Comparison of ENCODE assay signal across 1 cellular context in the genomic region with DNA sequence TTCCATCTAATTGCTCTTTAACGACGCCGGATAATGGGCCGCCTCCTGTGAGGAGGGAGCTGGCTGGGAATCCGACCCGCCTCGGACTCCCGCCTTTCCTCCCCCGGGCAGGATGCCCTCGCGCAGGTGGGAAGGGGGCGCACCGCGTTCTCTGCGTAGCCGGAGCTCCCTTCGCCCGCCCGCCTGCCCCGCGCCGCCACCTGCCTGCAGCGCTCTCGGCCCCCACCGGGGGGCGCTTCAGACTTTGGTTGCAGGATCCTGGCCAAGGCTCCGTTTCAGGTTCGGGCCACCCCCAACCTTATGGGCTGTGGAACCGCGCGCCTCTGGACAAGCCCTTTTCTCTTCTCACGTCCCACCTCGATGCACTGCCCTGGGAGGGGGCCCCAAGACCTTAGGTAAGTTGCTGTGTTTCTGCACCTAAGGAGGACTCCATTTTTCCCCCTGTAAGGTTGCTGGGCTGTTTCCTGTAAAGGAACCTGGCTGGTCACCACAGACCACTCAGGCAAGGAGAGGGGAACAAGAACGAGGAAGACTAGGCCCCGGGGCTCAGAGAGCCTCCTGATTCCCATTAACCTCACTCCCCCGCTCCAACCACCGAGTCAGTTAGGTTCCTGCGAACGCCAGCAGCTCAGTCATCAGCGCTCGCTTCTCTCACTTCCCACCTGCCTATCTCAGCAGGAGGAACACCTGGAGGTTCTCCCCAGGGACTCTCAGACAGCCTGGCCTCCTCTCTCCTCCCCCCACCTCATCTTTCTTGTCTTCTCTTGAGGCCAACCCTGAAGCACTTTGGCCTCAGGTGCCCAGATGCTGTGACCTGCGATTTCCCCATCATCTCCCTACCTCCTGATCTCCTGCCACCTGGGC.
TF ChIP-seq lines count a peak whose summit lies in the region.

No MANE protein-coding gene starts in this region.

TF ChIP-seq in HEK293, 187 proteins besides CTCF, POLR2A, EP300 and RAD21 (continued from another document):
- TF ChIP-seq ZNF155 (tag by site-specific recombination; IDR thresholded peaks at IDR 0.05) (no peak), ZNF341 (tag by site-specific recombination; IDR thresholded peaks at IDR 0.05; ENCODE audit: low read depth) (no peak), ZNF202 (tag by site-specific recombination; IDR thresholded peaks at IDR 0.05; ENCODE audit: borderline replicate concordance) (no peak), ZNF558 (tag by site-specific recombination; IDR thresholded peaks at IDR 0.05) (no peak), ZNF324 (tag by site-specific recombination; IDR thresholded peaks at IDR 0.05) (no peak), ZNF114 (tag by site-specific recombination; IDR thresholded peaks at IDR 0.05) (no peak)
- TF ChIP-seq, protein P1, sequence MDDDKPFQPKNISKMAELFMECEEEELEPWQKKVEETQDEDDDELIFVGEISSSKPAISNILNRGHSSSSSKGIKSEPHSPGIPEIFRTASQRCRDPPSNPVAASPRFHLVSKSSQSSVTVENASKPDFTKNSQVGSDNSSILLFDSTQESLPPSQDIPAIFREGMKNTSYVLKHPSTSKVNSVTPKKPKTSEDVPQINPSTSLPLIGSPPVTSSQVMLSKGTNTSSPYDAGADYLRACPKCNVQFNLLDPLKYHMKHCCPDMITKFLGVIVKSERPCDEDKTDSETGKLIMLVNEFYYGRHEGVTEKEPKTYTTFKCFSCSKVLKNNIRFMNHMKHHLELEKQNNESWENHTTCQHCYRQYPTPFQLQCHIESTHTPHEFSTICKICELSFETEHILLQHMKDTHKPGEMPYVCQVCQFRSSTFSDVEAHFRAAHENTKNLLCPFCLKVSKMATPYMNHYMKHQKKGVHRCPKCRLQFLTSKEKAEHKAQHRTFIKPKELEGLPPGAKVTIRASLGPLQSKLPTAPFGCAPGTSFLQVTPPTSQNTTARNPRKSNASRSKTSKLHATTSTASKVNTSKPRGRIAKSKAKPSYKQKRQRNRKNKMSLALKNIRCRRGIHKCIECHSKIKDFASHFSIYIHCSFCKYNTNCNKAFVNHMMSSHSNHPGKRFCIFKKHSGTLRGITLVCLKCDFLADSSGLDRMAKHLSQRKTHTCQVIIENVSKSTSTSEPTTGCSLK (tag by site-specific recombination; IDR thresholded peaks at IDR 0.05) = no peak
- TF ChIP-seq, protein P2, sequence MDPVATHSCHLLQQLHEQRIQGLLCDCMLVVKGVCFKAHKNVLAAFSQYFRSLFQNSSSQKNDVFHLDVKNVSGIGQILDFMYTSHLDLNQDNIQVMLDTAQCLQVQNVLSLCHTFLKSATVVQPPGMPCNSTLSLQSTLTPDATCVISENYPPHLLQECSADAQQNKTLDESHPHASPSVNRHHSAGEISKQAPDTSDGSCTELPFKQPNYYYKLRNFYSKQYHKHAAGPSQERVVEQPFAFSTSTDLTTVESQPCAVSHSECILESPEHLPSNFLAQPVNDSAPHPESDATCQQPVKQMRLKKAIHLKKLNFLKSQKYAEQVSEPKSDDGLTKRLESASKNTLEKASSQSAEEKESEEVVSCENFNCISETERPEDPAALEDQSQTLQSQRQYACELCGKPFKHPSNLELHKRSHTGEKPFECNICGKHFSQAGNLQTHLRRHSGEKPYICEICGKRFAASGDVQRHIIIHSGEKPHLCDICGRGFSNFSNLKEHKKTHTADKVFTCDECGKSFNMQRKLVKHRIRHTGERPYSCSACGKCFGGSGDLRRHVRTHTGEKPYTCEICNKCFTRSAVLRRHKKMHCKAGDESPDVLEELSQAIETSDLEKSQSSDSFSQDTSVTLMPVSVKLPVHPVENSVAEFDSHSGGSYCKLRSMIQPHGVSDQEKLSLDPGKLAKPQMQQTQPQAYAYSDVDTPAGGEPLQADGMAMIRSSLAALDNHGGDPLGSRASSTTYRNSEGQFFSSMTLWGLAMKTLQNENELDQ (tag by site-specific recombination; IDR thresholded peaks at IDR 0.05; ENCODE audit: low read depth) = no peak
- TF ChIP-seq, protein P3, sequence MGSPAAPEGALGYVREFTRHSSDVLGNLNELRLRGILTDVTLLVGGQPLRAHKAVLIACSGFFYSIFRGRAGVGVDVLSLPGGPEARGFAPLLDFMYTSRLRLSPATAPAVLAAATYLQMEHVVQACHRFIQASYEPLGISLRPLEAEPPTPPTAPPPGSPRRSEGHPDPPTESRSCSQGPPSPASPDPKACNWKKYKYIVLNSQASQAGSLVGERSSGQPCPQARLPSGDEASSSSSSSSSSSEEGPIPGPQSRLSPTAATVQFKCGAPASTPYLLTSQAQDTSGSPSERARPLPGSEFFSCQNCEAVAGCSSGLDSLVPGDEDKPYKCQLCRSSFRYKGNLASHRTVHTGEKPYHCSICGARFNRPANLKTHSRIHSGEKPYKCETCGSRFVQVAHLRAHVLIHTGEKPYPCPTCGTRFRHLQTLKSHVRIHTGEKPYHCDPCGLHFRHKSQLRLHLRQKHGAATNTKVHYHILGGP (tag by site-specific recombination; IDR thresholded peaks at IDR 0.05) = no peak
- TF ChIP-seq, protein P4, sequence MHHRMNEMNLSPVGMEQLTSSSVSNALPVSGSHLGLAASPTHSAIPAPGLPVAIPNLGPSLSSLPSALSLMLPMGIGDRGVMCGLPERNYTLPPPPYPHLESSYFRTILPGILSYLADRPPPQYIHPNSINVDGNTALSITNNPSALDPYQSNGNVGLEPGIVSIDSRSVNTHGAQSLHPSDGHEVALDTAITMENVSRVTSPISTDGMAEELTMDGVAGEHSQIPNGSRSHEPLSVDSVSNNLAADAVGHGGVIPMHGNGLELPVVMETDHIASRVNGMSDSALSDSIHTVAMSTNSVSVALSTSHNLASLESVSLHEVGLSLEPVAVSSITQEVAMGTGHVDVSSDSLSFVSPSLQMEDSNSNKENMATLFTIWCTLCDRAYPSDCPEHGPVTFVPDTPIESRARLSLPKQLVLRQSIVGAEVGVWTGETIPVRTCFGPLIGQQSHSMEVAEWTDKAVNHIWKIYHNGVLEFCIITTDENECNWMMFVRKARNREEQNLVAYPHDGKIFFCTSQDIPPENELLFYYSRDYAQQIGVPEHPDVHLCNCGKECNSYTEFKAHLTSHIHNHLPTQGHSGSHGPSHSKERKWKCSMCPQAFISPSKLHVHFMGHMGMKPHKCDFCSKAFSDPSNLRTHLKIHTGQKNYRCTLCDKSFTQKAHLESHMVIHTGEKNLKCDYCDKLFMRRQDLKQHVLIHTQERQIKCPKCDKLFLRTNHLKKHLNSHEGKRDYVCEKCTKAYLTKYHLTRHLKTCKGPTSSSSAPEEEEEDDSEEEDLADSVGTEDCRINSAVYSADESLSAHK (tag by site-specific recombination; IDR thresholded peaks at IDR 0.05) = 0 out of 2 replicates have a peak, but pooled peaks have one; percentile 31
- TF ChIP-seq, protein P5, sequence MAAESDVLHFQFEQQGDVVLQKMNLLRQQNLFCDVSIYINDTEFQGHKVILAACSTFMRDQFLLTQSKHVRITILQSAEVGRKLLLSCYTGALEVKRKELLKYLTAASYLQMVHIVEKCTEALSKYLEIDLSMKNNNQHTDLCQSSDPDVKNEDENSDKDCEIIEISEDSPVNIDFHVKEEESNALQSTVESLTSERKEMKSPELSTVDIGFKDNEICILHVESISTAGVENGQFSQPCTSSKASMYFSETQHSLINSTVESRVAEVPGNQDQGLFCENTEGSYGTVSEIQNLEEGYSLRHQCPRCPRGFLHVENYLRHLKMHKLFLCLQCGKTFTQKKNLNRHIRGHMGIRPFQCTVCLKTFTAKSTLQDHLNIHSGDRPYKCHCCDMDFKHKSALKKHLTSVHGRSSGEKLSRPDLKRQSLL (tag by site-specific recombination; IDR thresholded peaks at IDR 0.05) = no peak
- TF ChIP-seq, protein P6, sequence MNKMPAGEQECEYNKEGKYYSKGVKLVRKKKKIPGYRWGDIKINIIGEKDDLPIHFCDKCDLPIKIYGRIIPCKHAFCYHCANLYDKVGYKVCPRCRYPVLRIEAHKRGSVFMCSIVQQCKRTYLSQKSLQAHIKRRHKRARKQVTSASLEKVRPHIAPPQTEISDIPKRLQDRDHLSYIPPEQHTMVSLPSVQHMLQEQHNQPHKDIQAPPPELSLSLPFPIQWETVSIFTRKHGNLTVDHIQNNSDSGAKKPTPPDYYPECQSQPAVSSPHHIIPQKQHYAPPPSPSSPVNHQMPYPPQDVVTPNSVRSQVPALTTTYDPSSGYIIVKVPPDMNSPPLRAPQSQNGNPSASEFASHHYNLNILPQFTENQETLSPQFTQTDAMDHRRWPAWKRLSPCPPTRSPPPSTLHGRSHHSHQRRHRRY (tag by site-specific recombination; IDR thresholded peaks at IDR 0.05) = no peak
